Comparison of ENCODE assay signal across 25 cellular contexts in genomic region chr19:54023191-54023590, GRCh38. TPM values are rescaled to one million over a fixed set of nuclear protein-coding genes. Genes with fewer than 3 reads are reported as not detected.
DNase-seq lines count a peak whose midpoint lies in the region; ATAC-seq and TF ChIP-seq lines count a peak whose summit lies in the region.
"Had no signal": no experiment of that assay in that cellular context is flagged by ENCODE, and none has a peak within 500 bp of the region (broad histone marks: within the 10 kb centered on the region; RNA-seq: fewer than 3 reads in every experiment).

No MANE protein-coding gene starts in this region.

- no peak for TF ChIP-seq CTCF in PC-3 (conservative IDR thresholded peaks at IDR 0.05; ENCODE audit: low read depth, low read length)
- no peak for TF ChIP-seq CTCF in coronary artery (IDR thresholded peaks at IDR 0.05)
- TF ChIP-seq CTCF in chondrocyte (IDR thresholded peaks at IDR 0.05) = no peak

- no peaks in the 10 kb centered on the region for H3K36me3 Mint-ChIP-seq in chondrocyte (ENCODE audit: low read depth)
- H3K36me3 Mint-ChIP-seq: activated CD8-positive, alpha-beta memory T cell treated with anti-CD3 and anti-CD28 coated beads, Interleukin-2, amount 10 ng/mL, durations not matched to agents 7 days and 5 days; neural progenitor cell had no signal

- H3K9ac ChIP-seq in BLaER1 treated with 17β-estradiol and CSF1 and Interleukin-3, amounts not matched to agents 10 nM and 100 nM = peak overlapping the region in 10 of 11 experiments; percentile 1 to 82 (median 71); a peak in 19 of 22 replicates
- H3K9ac ChIP-seq in PC-3 (ENCODE audit: low read length) = no peak overlapping the region
- H3K9ac ChIP-seq: GM23248, neural progenitor cell had no signal

- CTCF ChIA-PET in PC-3 (lab: Charles Lee) = interaction anchor here (0.6 to 1.2 kb wide), 5 partner anchors 30 to 202 kb away, joined by 3 to 7 read pairs (median 4); no protein-coding TSS in a partner anchor

- H3K4me3 ChIP-seq in BLaER1 treated with 17β-estradiol and CSF1 and Interleukin-3, amounts not matched to agents 10 nM and 100 nM = peak overlapping the region in 6 of 10 experiments; percentile 25 to 54 (median 36); a peak in 6 of 20 replicates
- H3K4me3 ChIP-seq in PC-3 (ENCODE audit: low read length) (no peak overlapping the region), coronary artery (no peak overlapping the region)
- H3K4me3 ChIP-seq: GM23248, left lung, neural progenitor cell, right atrium auricular region, testis had no signal

- H3K9me2 ChIP-seq in PC-3 (replicated peaks; ENCODE audit: low read length) = no peaks in the 10 kb centered on the region

- H3K27ac ChIP-seq in BLaER1 treated with 17β-estradiol and CSF1 and Interleukin-3, amounts not matched to agents 10 nM and 100 nM = peak overlapping the region; percentile 11 to 98 (median 84); a peak in 20 of 22 replicates
- H3K27ac ChIP-seq in PC-3 (ENCODE audit: low read length) (peak overlapping the region; percentile 80; the same call in 1 of the 2 replicates), coronary artery (no peak overlapping the region)
- H3K27ac ChIP-seq: GM23248, neural progenitor cell, right atrium auricular region, testis had no signal

- H3K27ac Mint-ChIP-seq in chondrocyte (ENCODE audit: unreplicated experiment) = no peak overlapping the region
- H3K27ac Mint-ChIP-seq: activated B cell treated with CpG ODN at 0.5 μM for 24 hours; activated CD8-positive, alpha-beta memory T cell treated with anti-CD3 and anti-CD28 coated beads, Interleukin-2, amount 10 ng/mL, durations not matched to agents 7 days and 5 days; effector memory CD8-positive, alpha-beta T cell; neural progenitor cell had no signal

- no peaks in the 10 kb centered on the region for H3F3A ChIP-seq in PC-3 (ENCODE audit: low read length, unreplicated experiment)

- POLR2A ChIA-PET in PC-3 (lab: Charles Lee; ENCODE audit: unreplicated experiment) = no interaction called here

- peaks cover 5% of the 10 kb centered on the region for H3K27me3 Mint-ChIP-seq in chondrocyte (ENCODE audit: low read depth)

- no peak for ATAC-seq in PC-3
- no peak for ATAC-seq in GM21515 (IDR thresholded peaks at IDR 0.05; ENCODE audit: unreplicated experiment)
- ATAC-seq: Right ventricle myocardium inferior had no signal

- peaks cover 58 to 94% (median 87%) of the 10 kb centered on the region in 10 experiments for H3K4me1 ChIP-seq in BLaER1 treated with 17β-estradiol and CSF1 and Interleukin-3, amounts not matched to agents 10 nM and 100 nM
- peaks cover 42% of the 10 kb centered on the region for H3K4me1 ChIP-seq in PC-3 (ENCODE audit: insufficient read depth, low read length)
- H3K4me1 ChIP-seq: BE2C, neural progenitor cell, right atrium auricular region, testis had no signal

- BruUV-seq in PC-3 (replicated peaks; lab: Mats Ljungman, UMichigan) = no TSS peak

- no peak overlapping the region for H2AFZ ChIP-seq in PC-3 (ENCODE audit: low read length)
- H2AFZ ChIP-seq: GM23248, neural progenitor cell had no signal

- H3K27me3 ChIP-seq in BLaER1 treated with 17β-estradiol and CSF1 and Interleukin-3, amounts not matched to agents 10 nM and 100 nM = no peaks in the 10 kb centered on the region
- H3K27me3 ChIP-seq in PC-3 (ENCODE audit: low read length) = no peaks in the 10 kb centered on the region
- H3K27me3 ChIP-seq: right atrium auricular region, testis had no signal

- H3K4me2 ChIP-seq in BLaER1 treated with 17β-estradiol and CSF1 and Interleukin-3, amounts not matched to agents 10 nM and 100 nM = peak overlapping the region; percentile 67 to 96 (median 88)
- no peak overlapping the region for H3K4me2 ChIP-seq in PC-3 (ENCODE audit: low read length)
- H3K4me2 ChIP-seq: neural progenitor cell had no signal

- no peaks in the 10 kb centered on the region for H3K79me2 ChIP-seq in PC-3 (ENCODE audit: low read length)

- H3K9me3 Mint-ChIP-seq in chondrocyte (ENCODE audit: low read depth) = no peaks in the 10 kb centered on the region
- H3K9me3 Mint-ChIP-seq: activated B cell treated with CpG ODN at 0.5 μM for 24 hours; activated T-cell treated with anti-CD3 and anti-CD28 coated beads, Interleukin-2, amount 50 U/mL, for 4 hours; effector memory CD8-positive, alpha-beta T cell had no signal

- H3K4me3 Mint-ChIP-seq in chondrocyte (ENCODE audit: unreplicated experiment) = no peak overlapping the region
- H3K4me3 Mint-ChIP-seq: activated B cell treated with CpG ODN at 0.5 μM for 24 hours; activated CD8-positive, alpha-beta memory T cell treated with anti-CD3 and anti-CD28 coated beads, Interleukin-2, amount 10 ng/mL, durations not matched to agents 7 days and 5 days; activated T-cell treated with anti-CD3 and anti-CD28 coated beads, Interleukin-2, amount 50 U/mL, for 4 hours; effector memory CD8-positive, alpha-beta T cell; neural progenitor cell had no signal

- peaks cover 0 to 5% (median 0%) of the 10 kb centered on the region in 11 experiments; a peak in 2 of 22 replicates for H3K9me3 ChIP-seq in BLaER1 treated with 17β-estradiol and CSF1 and Interleukin-3, amounts not matched to agents 10 nM and 100 nM (replicated peaks in 1 of 11)
- H3K9me3 ChIP-seq in PC-3 (ENCODE audit: low read length) = no peaks in the 10 kb centered on the region
- H3K9me3 ChIP-seq: BE2C, left lung, right atrium auricular region, spleen, testis had no signal

- DNase-seq in M059J (ENCODE audit: low read depth) (peak; percentile 15), PC-3 (no peak), iris pigment epithelial cell (ENCODE audit: low read depth) (peak; percentile 51), coronary artery (ENCODE audit: low spot score) (no peak), chondrocyte (ENCODE audit: low spot score) (no peak)
- no peak for DNase-seq in activated CD4-positive, CD25-positive, alpha-beta regulatory T cell treated with anti-CD3 and anti-CD28 coated beads, Interleukin-2, amount 50 U/mL, for 72 hours
- DNase-seq: NCI-H446 treated with DMSO at 0.1 percent for 48 hours, NCI-H774 had no signal

- intact Hi-C loops in PC-3 (cut with micrococcal nuclease) = loop anchor here (5.0 kb wide), 1 partner anchor 116 kb away; the partner anchor contains the start of gene CACNG7

- H3K4me1 Mint-ChIP-seq in chondrocyte (ENCODE audit: low read depth) = no peaks in the 10 kb centered on the region

- no peaks in the 10 kb centered on the region for H3K36me3 ChIP-seq in BLaER1 treated with 17β-estradiol and CSF1 and Interleukin-3, amounts not matched to agents 10 nM and 100 nM
- H3K36me3 ChIP-seq in PC-3 (ENCODE audit: low read depth, low read length) = no peaks in the 10 kb centered on the region
- H3K36me3 ChIP-seq: BE2C, left lung, neural progenitor cell, right atrium auricular region, spleen had no signal

- H4K20me1 ChIP-seq in BLaER1 treated with 17β-estradiol and CSF1 and Interleukin-3, amounts not matched to agents 10 nM and 100 nM = no peaks in the 10 kb centered on the region
- H4K20me1 ChIP-seq in PC-3 (ENCODE audit: low read length) = no peaks in the 10 kb centered on the region

RNA-seq across cellular contexts. Expression of gene CACNG6, which starts 31.8 kb away (rescaled TPM):
- total RNA-seq in M059J (2014; rRNA removed; shearing (Covaris generic)) = 0.07 and 0.12 TPM in 2 replicates
- total RNA-seq in PC-3 (2014; rRNA removed) (1.8 TPM in 1 of 2 replicates, not detected in the other), chondrocyte (not detected in 3 replicates)
- total RNA-seq: A673; activated B cell treated with CpG ODN at 0.5 μM for 24 hours; activated CD8-positive, alpha-beta memory T cell treated with anti-CD3 and anti-CD28 coated beads, Interleukin-2, amount 10 ng/mL, durations not matched to agents 7 days and 5 days; activated T-cell treated with anti-CD3 and anti-CD28 coated beads, Interleukin-2, amount 50 U/mL, for 4 hours; cardiac septum; GM23248; Right ventricle myocardium inferior; spleen had no signal

RNA-seq across cellular contexts. Expression of gene VSTM1, which starts 40.5 kb away (rescaled TPM):
- not detected in 2 replicates for total RNA-seq in M059J (2014; rRNA removed; shearing (Covaris generic))
- total RNA-seq in PC-3 (2014; rRNA removed) (not detected in 2 replicates), chondrocyte (not detected in 3 replicates)
- total RNA-seq: A673; activated B cell treated with CpG ODN at 0.5 μM for 24 hours; activated CD8-positive, alpha-beta memory T cell treated with anti-CD3 and anti-CD28 coated beads, Interleukin-2, amount 10 ng/mL, durations not matched to agents 7 days and 5 days; activated T-cell treated with anti-CD3 and anti-CD28 coated beads, Interleukin-2, amount 50 U/mL, for 4 hours; cardiac septum; GM23248; right atrium auricular region; Right ventricle myocardium inferior; testis had no signal

RNA-seq across cellular contexts. Expression of gene TARM1, which starts 58.0 kb away (rescaled TPM):
- total RNA-seq in M059J (2014; rRNA removed; shearing (Covaris generic)) = not detected in 2 replicates
- total RNA-seq in PC-3 (2014; rRNA removed) (not detected in 2 replicates), chondrocyte (not detected in 3 replicates)
- total RNA-seq: A673; activated B cell treated with CpG ODN at 0.5 μM for 24 hours; activated CD8-positive, alpha-beta memory T cell treated with anti-CD3 and anti-CD28 coated beads, Interleukin-2, amount 10 ng/mL, durations not matched to agents 7 days and 5 days; activated T-cell treated with anti-CD3 and anti-CD28 coated beads, Interleukin-2, amount 50 U/mL, for 4 hours; astrocyte; cardiac septum; GM23248; left lung; right atrium auricular region; Right ventricle myocardium inferior had no signal

Comparison
In these comparisons a context has a peak if more than half of its experiments do, and no peak if none do; other contexts are left out.
1. H3K27ac ChIP-seq: peak in BLaER1 treated with 17β-estradiol and CSF1 and Interleukin-3, amounts not matched to agents 10 nM and 100 nM (11 of 11) and PC-3 (single experiment); none in coronary artery (0 of 2).
2. H3K4me3 ChIP-seq: peak in BLaER1 treated with 17β-estradiol and CSF1 and Interleukin-3, amounts not matched to agents 10 nM and 100 nM (6 of 10); none in PC-3 (single experiment) and coronary artery (single experiment).
3. DNase-seq: peak in M059J (single experiment) and iris pigment epithelial cell (single experiment); none in PC-3 (single experiment), coronary artery (single experiment), activated CD4-positive, CD25-positive, alpha-beta regulatory T cell treated with anti-CD3 and anti-CD28 coated beads, Interleukin-2, amount 50 U/mL, for 72 hours (single experiment) and chondrocyte (single experiment).